In genomic region chr15:57306944-57307411, GRCh38 we compare ENCODE assay signal across 8 cellular contexts.
DNase-seq lines count a peak whose midpoint lies in the region; ATAC-seq and TF ChIP-seq lines count a peak whose summit lies in the region.

No MANE protein-coding gene starts in this region.

- no peak overlapping the region for H3K27ac ChIP-seq in iPS-20b (ENCODE audit: low read length)
- no peak overlapping the region for H3K27ac ChIP-seq in suprapubic skin

- WGBS in suprapubic skin: 27% methylated on average over 21 of the region's 24 CpGs

- TF ChIP-seq CTCF in suprapubic skin (IDR thresholded peaks at IDR 0.05): no peak
- TF ChIP-seq CTCF in GM10248 (IDR thresholded peaks at IDR 0.05; ENCODE audit: control extremely low read depth, extremely low read depth, low read depth, missing control alignments): no peak

- H3K27ac Mint-ChIP-seq in T-helper 2 cell treated with Interferon-gamma antibody and Interleukin-4, amounts not matched to agents 5 μg/mL and 100 μg/mL, for 36 hours: no peak overlapping the region
- no peak overlapping the region for H3K27ac Mint-ChIP-seq in activated T-helper 17 cell treated with anti-CD3 and anti-CD28 coated beads, Interleukin-2, amount 50 U/mL, for 72 hours

- POLR2A ChIA-PET in GM10248 (lab: Yijun Ruan, JAX): no interaction called here

- peaks cover 5% of the 10 kb centered on the region for H3K4me1 Mint-ChIP-seq in T-helper 2 cell treated with Interferon-gamma antibody and Interleukin-4, amounts not matched to agents 5 μg/mL and 100 μg/mL, for 36 hours (ENCODE audit: low read depth)
- H3K4me1 Mint-ChIP-seq in activated T-helper 17 cell treated with anti-CD3 and anti-CD28 coated beads, Interleukin-2, amount 50 U/mL, for 72 hours: no peaks in the 10 kb centered on the region

- peak overlapping the region; percentile 11 for H3K4me3 Mint-ChIP-seq in T-helper 2 cell treated with Interferon-gamma antibody and Interleukin-4, amounts not matched to agents 5 μg/mL and 100 μg/mL, for 36 hours
- H3K4me3 Mint-ChIP-seq in activated T-helper 17 cell treated with anti-CD3 and anti-CD28 coated beads, Interleukin-2, amount 50 U/mL, for 72 hours: peak overlapping the region; percentile 46

- no peaks in the 10 kb centered on the region for H3K27me3 ChIP-seq in iPS-20b (ENCODE audit: insufficient read depth, low read length)
- no peaks in the 10 kb centered on the region for H3K27me3 ChIP-seq in suprapubic skin

- no peak for TF ChIP-seq EP300 in suprapubic skin (IDR thresholded peaks at IDR 0.05)

- DNase-seq in T-helper 2 cell treated with Interferon-gamma antibody and Interleukin-4, amounts not matched to agents 5 μg/mL and 100 μg/mL, for 36 hours (ENCODE audit: low spot score): no peak
- DNase-seq in T-helper 2 cell (no peak), suprapubic skin (ENCODE audit: low spot score in 2 of 2) (no peak), AG08396 (ENCODE audit: low spot score) (no peak), GM10248 (ENCODE audit: extremely low spot score) (no peak)

- no peak for TF ChIP-seq POLR2A in suprapubic skin (IDR thresholded peaks at IDR 0.05)

- CTCF ChIA-PET in GM10248 (lab: Yijun Ruan, JAX): interaction anchor here (0.7 to 8.5 kb wide), 54 partner anchors 9 to 818 kb away, joined by 3 to 163 read pairs (median 4); no protein-coding TSS in a partner anchor

- H3K4me3 ChIP-seq in iPS-20b (ENCODE audit: low read length): peak overlapping the region; percentile 83; the same call in 1 of the 2 replicates
- H3K4me3 ChIP-seq in suprapubic skin: peak overlapping the region; percentile 55

- H3K36me3 Mint-ChIP-seq in T-helper 2 cell treated with Interferon-gamma antibody and Interleukin-4, amounts not matched to agents 5 μg/mL and 100 μg/mL, for 36 hours (ENCODE audit: low read depth): no peaks in the 10 kb centered on the region
- H3K36me3 Mint-ChIP-seq in activated T-helper 17 cell treated with anti-CD3 and anti-CD28 coated beads, Interleukin-2, amount 50 U/mL, for 72 hours (ENCODE audit: low read depth): no peaks in the 10 kb centered on the region

- no peaks in the 10 kb centered on the region for H3K9me3 Mint-ChIP-seq in T-helper 2 cell treated with Interferon-gamma antibody and Interleukin-4, amounts not matched to agents 5 μg/mL and 100 μg/mL, for 36 hours
- no peaks in the 10 kb centered on the region for H3K9me3 Mint-ChIP-seq in activated T-helper 17 cell treated with anti-CD3 and anti-CD28 coated beads, Interleukin-2, amount 50 U/mL, for 72 hours

- no peaks in the 10 kb centered on the region for H3K9me3 ChIP-seq in iPS-20b (ENCODE audit: insufficient read depth, low read depth, low read length)
- no peaks in the 10 kb centered on the region for H3K9me3 ChIP-seq in suprapubic skin

- peaks cover 3% of the 10 kb centered on the region for H3K27me3 Mint-ChIP-seq in T-helper 2 cell treated with Interferon-gamma antibody and Interleukin-4, amounts not matched to agents 5 μg/mL and 100 μg/mL, for 36 hours (ENCODE audit: low read depth)
- H3K27me3 Mint-ChIP-seq in activated T-helper 17 cell treated with anti-CD3 and anti-CD28 coated beads, Interleukin-2, amount 50 U/mL, for 72 hours: peaks cover 6% of the 10 kb centered on the region

- H3K4me1 ChIP-seq in iPS-20b (ENCODE audit: insufficient read depth, low read length): peaks cover 9% of the 10 kb centered on the region; the same call in 1 of the 2 replicates
- peaks cover 13% of the 10 kb centered on the region for H3K4me1 ChIP-seq in suprapubic skin

- peak overlapping the region; percentile 89; the same call in 1 of the 2 replicates for H3K9ac ChIP-seq in iPS-20b (ENCODE audit: low read depth, low read length)

- ATAC-seq in activated T-helper 17 cell treated with anti-CD3 and anti-CD28 coated beads, Interleukin-2, amount 50 U/mL, for 72 hours (replicated peaks): peak; percentile 13
- ATAC-seq in GM19467 (IDR thresholded peaks at IDR 0.05; ENCODE audit: unreplicated experiment): no peak

- H3K36me3 ChIP-seq in iPS-20b (ENCODE audit: insufficient read depth, low read depth, low read length): no peaks in the 10 kb centered on the region
- no peaks in the 10 kb centered on the region for H3K36me3 ChIP-seq in suprapubic skin
